9 cellular contexts compared by ENCODE assay signal in the genomic region with DNA sequence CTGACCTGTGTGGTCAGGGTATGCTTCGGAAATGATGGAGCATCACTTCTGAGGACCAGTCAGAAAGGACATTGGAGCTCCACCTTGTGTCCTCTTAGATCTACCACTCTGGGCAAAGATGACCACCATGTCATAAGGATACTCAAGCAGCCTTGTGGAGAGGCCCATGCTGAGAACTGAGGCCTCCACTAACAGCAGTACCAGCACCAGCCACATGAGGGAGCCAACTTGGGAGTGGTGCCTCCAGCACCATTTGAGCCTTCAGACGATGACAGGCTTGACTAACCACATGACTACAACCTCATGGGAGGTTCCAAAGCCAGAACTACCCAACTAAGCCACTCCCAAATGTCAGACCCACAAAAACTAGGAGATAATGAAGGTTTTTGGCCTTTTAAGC.
DNase-seq lines count a peak whose midpoint lies in the region; ATAC-seq and TF ChIP-seq lines count a peak whose summit lies in the region.
"Had no signal": no experiment of that assay in that cellular context is flagged by ENCODE, and none has a peak within 500 bp of the region (broad histone marks: within the 10 kb centered on the region; RNA-seq: fewer than 3 reads in every experiment).

No MANE protein-coding gene starts in this region.

- H4K20me1 ChIP-seq in HCT116 (ENCODE audit: insufficient read depth), result no peaks in the 10 kb centered on the region

- H3K9me3 Mint-ChIP-seq in natural killer cell treated with Interleukin-12 subunit alpha and Interleukin-12 subunit beta and Interleukin-15 and Interleukin-18, amount 100 ng/mL, for 72 hours, result no peaks in the 10 kb centered on the region

- POLR2A ChIA-PET in HCT116 (lab: Charles Lee), result no interaction called here

- TF ChIP-seq RAD21 in HCT116 (IDR thresholded peaks at IDR 0.05; ENCODE audit: low read depth), result peak; percentile 59

- RAD21 ChIA-PET in HCT116 (lab: Charles Lee; ENCODE audit: low non-redundant PET in 1 of 2, low total read pairs in 2 of 2, uncharacterized antibody in 2 of 2, unreplicated experiment in 2 of 2), result no interaction called here

- peaks cover 9 to 15% of the 10 kb centered on the region in 2 donors for H3K27me3 Mint-ChIP-seq in natural killer cell treated with Interleukin-12 subunit alpha and Interleukin-12 subunit beta and Interleukin-15 and Interleukin-18, amount 100 ng/mL, for 72 hours

- H3K4me3 Mint-ChIP-seq in natural killer cell treated with Interleukin-12 subunit alpha and Interleukin-12 subunit beta and Interleukin-15 and Interleukin-18, amount 100 ng/mL, for 72 hours, result no peak overlapping the region

- no peaks in the 10 kb centered on the region for H3K27me3 ChIP-seq in HCT116 (ENCODE audit: insufficient read depth, low read length)
- H3K27me3 ChIP-seq in gastrocnemius medialis, result peaks cover 0 to 4% (median 0%) of the 10 kb centered on the region in 3 donors

- no peaks in the 10 kb centered on the region for H3K9me2 ChIP-seq in HCT116 (ENCODE audit: insufficient read depth)

- CTCF ChIA-PET in HCT116 (lab: Charles Lee), result interaction anchor here (1.2 to 1.4 kb wide), 2 partner anchors 13 to 108 kb away, joined by 4 to 8 read pairs; no protein-coding TSS in a partner anchor

- DNase-seq in DMS53 treated with DMSO at 0.1 percent for 48 hours (lab: John Stamatoyannopoulos, UW; ENCODE audit: unreplicated experiment) (peak; percentile 9), HCT116 (ENCODE audit: low read depth, low spot score) (peak; percentile 85), OCI-M1 (lab: John Stamatoyannopoulos, UW) (peak; percentile 92), astrocyte of the cerebellum (ENCODE audit: low read depth) (no peak), gastrocnemius medialis (no peak)
- DNase-seq in natural killer cell treated with Interleukin-12 subunit alpha and Interleukin-12 subunit beta and Interleukin-15 and Interleukin-18, amount 100 ng/mL, for 72 hours (ENCODE audit: low spot score), result no peak
- DNase-seq in effector CD4-positive, alpha-beta T cell, result no peak

- no peak overlapping the region for H3K4me2 ChIP-seq in HCT116 (ENCODE audit: low read length)

- H3K4me1 Mint-ChIP-seq in natural killer cell treated with Interleukin-12 subunit alpha and Interleukin-12 subunit beta and Interleukin-15 and Interleukin-18, amount 100 ng/mL, for 72 hours (ENCODE audit: low read depth in 2 of 2), result no peaks in the 10 kb centered on the region

- H3K79me2 ChIP-seq in HCT116 (ENCODE audit: insufficient read depth, low read length), result no peaks in the 10 kb centered on the region
- H3K79me2 ChIP-seq: parathyroid adenoma had no signal

- peak; percentile 57 to 90 (median 90) for TF ChIP-seq CTCF in HCT116 (IDR thresholded peaks at IDR 0.05 in 2 of 3, conservative IDR thresholded peaks at IDR 0.05 in 1 of 3; ENCODE audit: borderline replicate concordance in 1 of 3, insufficient read depth in 1 of 3, low read depth in 2 of 3, low read length in 2 of 3)
- TF ChIP-seq CTCF in astrocyte of the cerebellum (IDR thresholded peaks at IDR 0.05; ENCODE audit: low read depth, low read length, missing control alignments), result peak; percentile 52
- no peak for TF ChIP-seq CTCF in gastrocnemius medialis (IDR thresholded peaks at IDR 0.05 in 4 of 5, conservative IDR thresholded peaks at IDR 0.05 in 1 of 5)

- no peak overlapping the region for H3K9ac ChIP-seq in HCT116 (ENCODE audit: low read length)
- H3K9ac ChIP-seq: parathyroid adenoma had no signal

- H3K4me1 ChIP-seq in HCT116 (ENCODE audit: control insufficient read depth in 1 of 2, insufficient read depth in 2 of 2, low read length in 2 of 2) (no peaks in the 10 kb centered on the region), gastrocnemius medialis (no peaks in the 10 kb centered on the region)
- H3K4me1 ChIP-seq: parathyroid adenoma had no signal

- no peak for TF ChIP-seq POLR2A in HCT116 (IDR thresholded peaks at IDR 0.05; ENCODE audit: borderline replicate concordance, extremely low read depth, insufficient read depth, insufficient read length)
- TF ChIP-seq POLR2A in gastrocnemius medialis (IDR thresholded peaks at IDR 0.05), result no peak
- no peak for TF ChIP-seq POLR2A in GM18505 (IDR thresholded peaks at IDR 0.05; ENCODE audit: borderline replicate concordance, extremely low read depth, insufficient read depth, insufficient read length)

- no TSS peak for BruUV-seq in HCT116 (replicated peaks; lab: Mats Ljungman, UMichigan)

- no peak overlapping the region for H3K27ac Mint-ChIP-seq in natural killer cell treated with Interleukin-12 subunit alpha and Interleukin-12 subunit beta and Interleukin-15 and Interleukin-18, amount 100 ng/mL, for 72 hours

- H3K9me3 ChIP-seq in HCT116 (ENCODE audit: control insufficient read depth in 1 of 2, insufficient read depth in 1 of 2, low read depth in 1 of 2, low read length in 2 of 2) (no peaks in the 10 kb centered on the region; a peak in 1 of 4 replicates), gastrocnemius medialis (no peaks in the 10 kb centered on the region)

- intact Hi-C loops in HCT116 (cut with micrococcal nuclease) (loop anchor here (2.0 kb wide), 1 partner anchor 104 kb away; no protein-coding TSS in a partner anchor), gastrocnemius medialis (cut with DNase I; ENCODE audit: low total_unique reads) (no loop called here)

- in situ Hi-C loops in astrocyte of the cerebellum (cut with HindIII; ENCODE audit: low sequenced_read_pairs), result no loop called here
- in situ Hi-C loops in gastrocnemius medialis (cut with MboI; ENCODE audit: low sequenced_read_pairs in 4 of 4), result no loop called here

- no peaks in the 10 kb centered on the region for H3K36me3 Mint-ChIP-seq in natural killer cell treated with Interleukin-12 subunit alpha and Interleukin-12 subunit beta and Interleukin-15 and Interleukin-18, amount 100 ng/mL, for 72 hours

- H3K36me3 ChIP-seq in HCT116 (ENCODE audit: control insufficient read depth in 1 of 2, insufficient read depth in 2 of 2, low read length in 2 of 2) (no peaks in the 10 kb centered on the region), gastrocnemius medialis (no peaks in the 10 kb centered on the region)

- H3K27ac ChIP-seq in HCT116 (ENCODE audit: low read depth, low read length) (no peak overlapping the region), gastrocnemius medialis (no peak overlapping the region)
- H3K27ac ChIP-seq: parathyroid adenoma had no signal

- H3K4me3 ChIP-seq in HCT116 (replicated peaks in 1 of 2; ENCODE audit: low read depth in 1 of 2, low read length in 2 of 2) (no peak overlapping the region), astrocyte of the cerebellum (ENCODE audit: low read depth, low read length) (no peak overlapping the region), gastrocnemius medialis (no peak overlapping the region)

- peak overlapping the region; percentile 55 for H2AFZ ChIP-seq in HCT116 (ENCODE audit: low read depth, low read length, poor library complexity, severe bottlenecking)
- H2AFZ ChIP-seq: parathyroid adenoma had no signal

- ATAC-seq in HCT116 (peak; percentile 97), gastrocnemius medialis (no peak), GM18505 (IDR thresholded peaks at IDR 0.05; ENCODE audit: unreplicated experiment) (no peak)
- ATAC-seq in natural killer cell treated with Interleukin-12 subunit alpha and Interleukin-12 subunit beta and Interleukin-15 and Interleukin-18, amount 100 ng/mL, for 72 hours, result peak; percentile 61 to 63

TF ChIP-seq in HCT116, 20 proteins besides CTCF, POLR2A, EP300 and RAD21:
- TF ChIP-seq, protein P1, sequence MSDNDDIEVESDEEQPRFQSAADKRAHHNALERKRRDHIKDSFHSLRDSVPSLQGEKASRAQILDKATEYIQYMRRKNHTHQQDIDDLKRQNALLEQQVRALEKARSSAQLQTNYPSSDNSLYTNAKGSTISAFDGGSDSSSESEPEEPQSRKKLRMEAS (IDR thresholded peaks at IDR 0.05), result peak; percentile 58
- TF ChIP-seq, protein P2, sequence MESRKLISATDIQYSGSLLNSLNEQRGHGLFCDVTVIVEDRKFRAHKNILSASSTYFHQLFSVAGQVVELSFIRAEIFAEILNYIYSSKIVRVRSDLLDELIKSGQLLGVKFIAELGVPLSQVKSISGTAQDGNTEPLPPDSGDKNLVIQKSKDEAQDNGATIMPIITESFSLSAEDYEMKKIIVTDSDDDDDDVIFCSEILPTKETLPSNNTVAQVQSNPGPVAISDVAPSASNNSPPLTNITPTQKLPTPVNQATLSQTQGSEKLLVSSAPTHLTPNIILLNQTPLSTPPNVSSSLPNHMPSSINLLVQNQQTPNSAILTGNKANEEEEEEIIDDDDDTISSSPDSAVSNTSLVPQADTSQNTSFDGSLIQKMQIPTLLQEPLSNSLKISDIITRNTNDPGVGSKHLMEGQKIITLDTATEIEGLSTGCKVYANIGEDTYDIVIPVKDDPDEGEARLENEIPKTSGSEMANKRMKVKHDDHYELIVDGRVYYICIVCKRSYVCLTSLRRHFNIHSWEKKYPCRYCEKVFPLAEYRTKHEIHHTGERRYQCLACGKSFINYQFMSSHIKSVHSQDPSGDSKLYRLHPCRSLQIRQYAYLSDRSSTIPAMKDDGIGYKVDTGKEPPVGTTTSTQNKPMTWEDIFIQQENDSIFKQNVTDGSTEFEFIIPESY (IDR thresholded peaks at IDR 0.05; ENCODE audit: extremely low read depth, insufficient replicate concordance, low read length), result no peak
- no peak for TF ChIP-seq TCF7L2 (IDR thresholded peaks at IDR 0.05; ENCODE audit: borderline replicate concordance, extremely low read depth, insufficient read depth, insufficient read length)
- TF ChIP-seq, protein P3, sequence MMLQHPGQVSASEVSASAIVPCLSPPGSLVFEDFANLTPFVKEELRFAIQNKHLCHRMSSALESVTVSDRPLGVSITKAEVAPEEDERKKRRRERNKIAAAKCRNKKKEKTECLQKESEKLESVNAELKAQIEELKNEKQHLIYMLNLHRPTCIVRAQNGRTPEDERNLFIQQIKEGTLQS (IDR thresholded peaks at IDR 0.05), result no peak
- TF ChIP-seq YY1 (IDR thresholded peaks at IDR 0.05; ENCODE audit: extremely low read depth, insufficient replicate concordance, low read depth, low read length), result peak; percentile 85
- TF ChIP-seq CBX3 (IDR thresholded peaks at IDR 0.05; ENCODE audit: low read depth), result peak; percentile 89
TF ChIP-seq in HCT116: peak in this region for 3.

Comparison
In these comparisons a context has a peak if more than half of its experiments do, and no peak if none do; other contexts are left out.
1. DNase-seq: peak in DMS53 treated with DMSO at 0.1 percent for 48 hours (single experiment), HCT116 (single experiment) and OCI-M1 (single experiment); none in astrocyte of the cerebellum (single experiment), natural killer cell treated with Interleukin-12 subunit alpha and Interleukin-12 subunit beta and Interleukin-15 and Interleukin-18, amount 100 ng/mL, for 72 hours (single experiment), gastrocnemius medialis (0 of 2) and effector CD4-positive, alpha-beta T cell (single experiment).
2. ATAC-seq: peak in HCT116 (single experiment) and natural killer cell treated with Interleukin-12 subunit alpha and Interleukin-12 subunit beta and Interleukin-15 and Interleukin-18, amount 100 ng/mL, for 72 hours (2 of 2); none in gastrocnemius medialis (0 of 2) and GM18505 (single experiment).
3. CTCF ChIP-seq: peak in HCT116 (3 of 3) and astrocyte of the cerebellum (single experiment); none in gastrocnemius medialis (0 of 5).